16 cellular contexts compared by ENCODE assay signal in genomic region chr7:104972510-104972909, GRCh38. TPM values are rescaled to one million over a fixed set of nuclear protein-coding genes. Genes with fewer than 3 reads are reported as not detected.
DNase-seq lines count a peak whose midpoint lies in the region; ATAC-seq and TF ChIP-seq lines count a peak whose summit lies in the region.
"Had no signal": no experiment of that assay in that cellular context is flagged by ENCODE, and none has a peak within 500 bp of the region (broad histone marks: within the 10 kb centered on the region; RNA-seq: fewer than 3 reads in every experiment).

No MANE protein-coding gene starts in this region.

- peaks cover 49% of the 10 kb centered on the region for H3K4me1 ChIP-seq in SJSA1 (replicated peaks)
- H3K4me1 ChIP-seq in esophagus squamous epithelium, result peaks cover 24 to 74% (median 57%) of the 10 kb centered on the region in 3 donors
- peaks cover 58% of the 10 kb centered on the region for H3K4me1 ChIP-seq in skeletal muscle satellite cell (ENCODE audit: control insufficient read depth, insufficient read depth, low read length)

- no peak for TF ChIP-seq POLR2A in esophagus squamous epithelium (IDR thresholded peaks at IDR 0.05)

- peak overlapping the region; percentile 42 for H3K4me2 ChIP-seq in skeletal muscle satellite cell (ENCODE audit: low read length)

- 42 to 44% methylated on average over 5 of the region's 5 CpGs for WGBS in esophagus squamous epithelium, 2 donors

- DNase-seq in D341Med (ENCODE audit: low spot score), result peak; percentile 47
- DNase-seq in SJSA1 (ENCODE audit: low read depth in 1 of 2, low spot score in 2 of 2), result peak in 1 of 2 experiments; percentile 55
- no peak for DNase-seq in esophagus squamous epithelium (lab: John Stamatoyannopoulos, UW)
- DNase-seq in NCI-H2227 treated with DMSO at 0.1 percent for 48 hours (lab: John Stamatoyannopoulos, UW), result no peak
- DNase-seq in cortex of kidney (lab: John Stamatoyannopoulos, UW), result no peak
- no peak for DNase-seq in SKM-1 treated with dmso at 0.1 percent for 144 hours (lab: John Stamatoyannopoulos, UW; ENCODE audit: unreplicated experiment)
- DNase-seq: activated CD4-positive, alpha-beta memory T cell treated with anti-CD3 and anti-CD28 coated beads, Interleukin-2, amount 10 ng/mL, durations not matched to agents 7 days and 5 days; activated naive CD4-positive, alpha-beta T cell treated with anti-CD3 and anti-CD28 coated beads, Interleukin-2, amount 10 ng/mL, durations not matched to agents 7 days and 5 days; Caco-2; effector memory CD4-positive, alpha-beta T cell; NCI-H187; T-helper 1 cell had no signal

- no peaks in the 10 kb centered on the region for H3K9me3 ChIP-seq in SJSA1 (replicated peaks)
- H3K9me3 ChIP-seq in esophagus squamous epithelium, result no peaks in the 10 kb centered on the region
- H3K9me3 ChIP-seq in skeletal muscle satellite cell (replicated peaks; ENCODE audit: low read length), result no peaks in the 10 kb centered on the region
- H3K9me3 ChIP-seq: Caco-2 had no signal

- H3K9ac ChIP-seq in skeletal muscle satellite cell (ENCODE audit: low read depth, low read length), result peak overlapping the region; percentile 72

- H3K27me3 ChIP-seq in SJSA1 (replicated peaks), result no peaks in the 10 kb centered on the region
- H3K27me3 ChIP-seq in esophagus squamous epithelium, result no peaks in the 10 kb centered on the region
- H3K27me3 ChIP-seq in skeletal muscle satellite cell (ENCODE audit: control insufficient read depth, insufficient read depth, low read length), result no peaks in the 10 kb centered on the region

- no peak for ATAC-seq in HG02642 (IDR thresholded peaks at IDR 0.05; ENCODE audit: poor library complexity, unreplicated experiment)
- ATAC-seq: GM12878, HCT116 had no signal

- H3K36me3 ChIP-seq in SJSA1, result no peaks in the 10 kb centered on the region
- H3K36me3 ChIP-seq in esophagus squamous epithelium, result no peaks in the 10 kb centered on the region
- peaks cover 3% of the 10 kb centered on the region for H3K36me3 ChIP-seq in skeletal muscle satellite cell (ENCODE audit: insufficient read depth, low read length)

- intact Hi-C loops in esophagus squamous epithelium (cut with DNase I), result no loop called here

- H3K27ac ChIP-seq in SJSA1 (peak overlapping the region; percentile 68), esophagus squamous epithelium (peak overlapping the region; percentile 70 to 78 (median 74))

- no peak for TF ChIP-seq CTCF in esophagus squamous epithelium (IDR thresholded peaks at IDR 0.05)

- H3K4me3 ChIP-seq in SJSA1 (no peak overlapping the region), esophagus squamous epithelium (no peak overlapping the region), skeletal muscle satellite cell (ENCODE audit: low read length) (no peak overlapping the region)
- H3K4me3 ChIP-seq: GM12878 had no signal

RNA-seq across cellular contexts. Expression of gene KMT2E, which starts 41.5 kb away (rescaled TPM):
- total RNA-seq in SJSA1 (2014; rRNA removed; shearing (Covaris generic)), result 21.8 and 32.2 TPM in 2 replicates
- 10 to 100 TPM; 37.2 to 80.5 (median 54.4) TPM for total RNA-seq in esophagus squamous epithelium
- total RNA-seq in skeletal muscle satellite cell (2012; rRNA removed), result 55.9 and 67.9 TPM in 2 replicates
